In genomic region chr17:55190748-55191147, GRCh38 we compare ENCODE assay signal across 1 cellular context.
TF ChIP-seq lines count a peak whose summit lies in the region.

No MANE protein-coding gene starts in this region.

TF ChIP-seq in GM12878, 131 proteins besides CTCF, POLR2A, EP300 and RAD21 (continued from another document):
- TF ChIP-seq REST (IDR thresholded peaks at IDR 0.05; ENCODE audit: low read depth, low read length) (no peak), HDGF (IDR thresholded peaks at IDR 0.05) (no peak), ZBTB33 (IDR thresholded peaks at IDR 0.05) (no peak)
